Comparison of ENCODE assay signal across 21 cellular contexts in the genomic region with DNA sequence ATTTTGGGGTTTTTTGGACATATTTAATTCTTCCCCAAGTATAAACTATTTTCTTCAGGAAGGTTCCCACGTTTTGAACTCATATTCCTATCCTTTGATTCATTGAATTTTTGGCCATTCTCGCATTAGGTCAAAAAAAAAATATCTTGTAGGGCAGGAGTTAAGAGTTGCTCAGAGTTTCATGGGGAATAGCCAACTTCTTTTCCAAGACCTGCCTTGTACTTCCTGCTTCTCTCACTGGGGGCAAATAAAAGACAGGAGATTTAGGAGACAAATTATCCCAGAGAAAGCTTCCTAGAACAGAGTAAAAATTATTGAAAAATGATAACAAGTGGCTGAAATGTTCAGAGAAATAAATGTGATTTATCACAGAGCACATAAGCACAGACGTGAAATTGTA. TPM values are rescaled to one million over a fixed set of nuclear protein-coding genes. Genes with fewer than 3 reads are reported as not detected.
"Had no signal": no experiment of that assay in that cellular context is flagged by ENCODE, and none has a peak within 500 bp of the region (broad histone marks: within the 10 kb centered on the region; RNA-seq: fewer than 3 reads in every experiment).

No MANE protein-coding gene starts in this region.

- H3K27ac ChIP-seq: heart right ventricle, lower lobe of right lung, thoracic aorta, upper lobe of left lung had no signal

- DNase-seq: activated T-cell treated with anti-CD3 and anti-CD28 coated beads, Interleukin-2, amount 50 U/mL, for 1 hour; cerebellar nuclear complex; heart right ventricle; kidney; lower lobe of right lung; mesendoderm; naive B cell; occipital lobe; posterior cingulate gyrus; stimulated activated CD4-positive, alpha-beta T cell treated with anti-CD3 and anti-CD28 coated beads, Interleukin-2, amount 100 ng/mL, for 48 hours; stimulated activated CD8-positive, alpha-beta memory T cell treated with anti-CD3 and anti-CD28 coated beads, Interleukin-4, amount 100 ng/mL, for 48 hours; stimulated activated naive B cell treated with anti-CD40 and anti-IgM and Interleukin-4, amounts not matched to agents 10 μg/mL and 1 μg/mL and 100 μg/mL, for 72 hours; T-helper 9 cell; upper lobe of left lung had no signal

- H3K4me3 ChIP-seq: heart right ventricle, lower lobe of right lung, thoracic aorta, upper lobe of left lung had no signal

- ATAC-seq: activated naive CD4-positive, alpha-beta T cell treated with anti-CD3 and anti-CD28 coated beads, Interleukin-2, amount 50 U/mL, for 72 hours; esophagus mucosa; heart right ventricle; left lobe of liver; lower lobe of right lung; sciatic nerve; stimulated activated naive B cell treated with anti-CD40 and anti-IgM and Interleukin-4, amounts not matched to agents 10 μg/mL and 1 μg/mL and 100 μg/mL, for 72 hours; WTC11 had no signal

- FAIRE-seq: kidney had no signal

- H3K9me3 ChIP-seq: heart right ventricle, lower lobe of right lung, thoracic aorta, upper lobe of left lung had no signal

- H3K36me3 ChIP-seq: heart right ventricle, lower lobe of right lung, thoracic aorta, upper lobe of left lung had no signal

- H3K4me1 ChIP-seq: heart right ventricle, lower lobe of right lung had no signal

- H3K27me3 ChIP-seq: upper lobe of left lung had no signal

RNA-seq across cellular contexts. Expression of gene BCL11A, which starts 55.2 kb away (rescaled TPM):
- total RNA-seq: T-helper 1 cell treated with Interleukin-12 subunit alpha and Interleukin-12 subunit beta and Interleukin-4 antibody, amounts not matched to agents 30 ng/mL and 1 ng/mL, for 36 hours had no signal
